Comparison of ENCODE assay signal across 31 cellular contexts in the genomic region with DNA sequence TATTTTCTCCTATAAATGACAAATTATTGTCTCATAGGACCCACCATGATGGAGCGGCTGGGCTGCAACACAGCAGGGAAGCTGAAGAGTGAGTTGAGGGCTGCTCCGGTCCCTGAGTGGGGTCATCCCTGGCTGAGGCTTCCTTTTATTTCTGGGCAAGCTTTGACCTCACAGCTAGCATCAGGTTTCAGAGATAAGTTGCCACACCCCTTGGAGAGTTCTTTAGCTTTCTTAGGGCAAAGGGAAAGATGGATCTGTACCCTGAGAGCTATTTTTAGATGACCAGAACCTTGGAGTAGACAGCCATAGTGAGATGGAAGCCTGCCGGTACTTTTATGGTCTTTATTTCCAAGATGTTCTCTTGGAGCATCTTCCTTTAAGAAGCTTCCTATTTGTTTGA. TPM values are rescaled to one million over a fixed set of nuclear protein-coding genes. Genes with fewer than 3 reads are reported as not detected.
"Had no signal": no experiment of that assay in that cellular context is flagged by ENCODE, and none has a peak within 500 bp of the region (broad histone marks: within the 10 kb centered on the region; RNA-seq: fewer than 3 reads in every experiment).

No MANE protein-coding gene starts in this region.

- H3K4me2 ChIP-seq: hepatocyte had no signal

- ATAC-seq: heart right ventricle; mucosa of descending colon; natural killer cell; right cardiac atrium; sciatic nerve; stimulated activated naive CD8-positive, alpha-beta T cell treated with anti-CD3 and anti-CD28 coated beads, Interleukin-15, Interleukin-2, amounts not matched to agents 100 U/mL and 50 U/mL, for 24 hours had no signal

- H3K27me3 Mint-ChIP-seq: naive B cell; stimulated activated naive B cell treated with anti-CD40 and anti-IgM and Interleukin-4, amounts not matched to agents 10 μg/mL and 1 μg/mL and 100 μg/mL, for 72 hours had no signal

- H3K4me1 ChIP-seq: heart right ventricle, left ventricle myocardium inferior, stomach, testis, thyroid gland, transverse colon, upper lobe of left lung, vagina had no signal

- H3K27ac ChIP-seq: heart right ventricle, hepatocyte, left ventricle myocardium inferior, ovary, stomach, testis, thyroid gland, transverse colon, upper lobe of left lung, vagina had no signal

- DNase-seq: heart right ventricle; islet precursor cell; left ventricle myocardium inferior; midbrain; mucosa of descending colon; naive B cell; natural killer cell; ovary; retina; right cardiac atrium; stimulated activated CD4-positive, alpha-beta T cell treated with anti-CD3 and anti-CD28 coated beads, Interleukin-15, amount 100 ng/mL, for 24 hours; stimulated activated CD4-positive, alpha-beta T cell treated with anti-CD3 and anti-CD28 coated beads, Interleukin-2, amount 100 ng/mL, for 24 hours; stimulated activated CD4-positive, alpha-beta T cell treated with anti-CD3 and anti-CD28 coated beads, Interleukin-4, amount 100 ng/mL, for 1 hour; stimulated activated naive B cell treated with anti-CD40 and anti-IgM and Interleukin-4, amounts not matched to agents 10 μg/mL and 1 μg/mL and 100 μg/mL, for 72 hours; stimulated activated naive CD8-positive, alpha-beta T cell treated with anti-CD3 and anti-CD28 coated beads, Interleukin-15, Interleukin-2, amounts not matched to agents 100 U/mL and 50 U/mL, for 24 hours; stomach; testis; thyroid gland; transverse colon; upper lobe of left lung had no signal

- H2AFZ ChIP-seq: hepatocyte had no signal

- H3K36me3 ChIP-seq: heart right ventricle, left ventricle myocardium inferior, ovary, stomach, thyroid gland, transverse colon, upper lobe of left lung, vagina had no signal

- H3K27ac Mint-ChIP-seq: naive B cell; natural killer cell; progenitor cell of endocrine pancreas; stimulated activated naive B cell treated with anti-CD40 and anti-IgM and Interleukin-4, amounts not matched to agents 10 μg/mL and 1 μg/mL and 100 μg/mL, for 72 hours had no signal

- H3K36me3 Mint-ChIP-seq: naive B cell; natural killer cell; stimulated activated naive B cell treated with anti-CD40 and anti-IgM and Interleukin-4, amounts not matched to agents 10 μg/mL and 1 μg/mL and 100 μg/mL, for 72 hours had no signal

- H3K27me3 ChIP-seq: heart right ventricle, hepatocyte, ovary, stomach, testis, thyroid gland, transverse colon, upper lobe of left lung, vagina had no signal

- H3K4me3 Mint-ChIP-seq: naive B cell; natural killer cell; stimulated activated naive B cell treated with anti-CD40 and anti-IgM and Interleukin-4, amounts not matched to agents 10 μg/mL and 1 μg/mL and 100 μg/mL, for 72 hours had no signal

- H3K9me3 Mint-ChIP-seq: stimulated activated naive B cell treated with anti-CD40 and anti-IgM and Interleukin-4, amounts not matched to agents 10 μg/mL and 1 μg/mL and 100 μg/mL, for 72 hours had no signal

- H3K79me2 ChIP-seq: hepatocyte had no signal

- H3K4me1 Mint-ChIP-seq: naive B cell; natural killer cell; stimulated activated naive B cell treated with anti-CD40 and anti-IgM and Interleukin-4, amounts not matched to agents 10 μg/mL and 1 μg/mL and 100 μg/mL, for 72 hours had no signal

- H3K9me3 ChIP-seq: heart right ventricle, left ventricle myocardium inferior, mucosa of descending colon, ovary, stomach, testis, thyroid gland, transverse colon, upper lobe of left lung, vagina had no signal

- H3K4me3 ChIP-seq: heart right ventricle, hepatocyte, left ventricle myocardium inferior, lung, mucosa of descending colon, ovary, smooth muscle cell, stomach, testis, thyroid gland, transverse colon, upper lobe of left lung, vagina had no signal

RNA-seq across cellular contexts. Expression of a gene that starts 11.5 kb away (rescaled TPM):
- total RNA-seq: hepatocyte, kidney epithelial cell, lung, mesenteric fat pad, natural killer cell, omental fat pad, progenitor cell of endocrine pancreas, sciatic nerve, smooth muscle cell, stomach, testis, thyroid gland, upper lobe of left lung, vagina had no signal
- polyA plus RNA-seq: hepatocyte, neural cell, ovary, smooth muscle cell, urinary bladder had no signal
